In genomic region chr3:141236351-141236750, GRCh38 we compare ENCODE assay signal across 17 cellular contexts. TPM values are rescaled to one million over a fixed set of nuclear protein-coding genes. Genes with fewer than 3 reads are reported as not detected.
DNase-seq lines count a peak whose midpoint lies in the region; ATAC-seq, FAIRE-seq and TF ChIP-seq lines count a peak whose summit lies in the region.
"Had no signal": no experiment of that assay in that cellular context is flagged by ENCODE, and none has a peak within 500 bp of the region (broad histone marks: within the 10 kb centered on the region; RNA-seq: fewer than 3 reads in every experiment).

No MANE protein-coding gene starts in this region.

- POLR2A ChIA-PET in CD4-positive, alpha-beta memory T cell (lab: Charles Lee; ENCODE audit: partially characterized antibody) = interaction anchor here (0.8 to 1.9 kb wide), 2 partner anchors 30 to 75 kb away, joined by 4 to 11 read pairs; no protein-coding TSS in a partner anchor
- POLR2A ChIA-PET in activated CD8-positive, alpha-beta T cell treated with anti-CD3 and anti-CD28 coated beads for 36 hours (lab: Charles Lee) = interaction anchor here (0.7 to 6.0 kb wide), 4 partner anchors 16 to 74 kb away, joined by 3 to 35 read pairs (median 4); no protein-coding TSS in a partner anchor

- no peak for ATAC-seq in activated CD8-positive, alpha-beta memory T cell treated with anti-CD3 and anti-CD28 coated beads, Interleukin-2, amount 10 ng/mL, durations not matched to agents 7 days and 5 days
- ATAC-seq in activated CD8-positive, alpha-beta T cell treated with anti-CD3 and anti-CD28 coated beads for 36 hours = no peak

- no peaks in the 10 kb centered on the region for H3K27me3 Mint-ChIP-seq in activated CD8-positive, alpha-beta memory T cell treated with anti-CD3 and anti-CD28 coated beads, Interleukin-2, amount 10 ng/mL, durations not matched to agents 7 days and 5 days
- H3K27me3 Mint-ChIP-seq in CD4-positive, alpha-beta memory T cell = no peaks in the 10 kb centered on the region
- H3K27me3 Mint-ChIP-seq in activated CD8-positive, alpha-beta T cell treated with anti-CD3 and anti-CD28 coated beads for 36 hours = no peaks in the 10 kb centered on the region
- H3K27me3 Mint-ChIP-seq: B cell had no signal

- H3K36me3 Mint-ChIP-seq in activated CD8-positive, alpha-beta memory T cell treated with anti-CD3 and anti-CD28 coated beads, Interleukin-2, amount 10 ng/mL, durations not matched to agents 7 days and 5 days = peaks cover 32% of the 10 kb centered on the region
- peaks cover 10 to 14% of the 10 kb centered on the region in 2 donors for H3K36me3 Mint-ChIP-seq in CD4-positive, alpha-beta memory T cell
- H3K36me3 Mint-ChIP-seq in activated CD8-positive, alpha-beta T cell treated with anti-CD3 and anti-CD28 coated beads for 36 hours (ENCODE audit: low read depth) = peaks cover 33% of the 10 kb centered on the region

- no peak for DNase-seq in activated CD8-positive, alpha-beta memory T cell treated with anti-CD3 and anti-CD28 coated beads, Interleukin-2, amount 10 ng/mL, durations not matched to agents 7 days and 5 days
- no peak for DNase-seq in activated CD8-positive, alpha-beta memory T cell treated with anti-CD3 and anti-CD28 coated beads, Interleukin-2, amount 50 U/mL, for 48 hours
- DNase-seq in CD4-positive, alpha-beta memory T cell = no peak
- no peak for DNase-seq in activated CD8-positive, alpha-beta T cell treated with anti-CD3 and anti-CD28 coated beads for 36 hours
- DNase-seq in kidney = no peak
- no peak for DNase-seq in breast epithelium (ENCODE audit: low spot score in 2 of 2)
- no peak for DNase-seq in T1000 (lab: John Stamatoyannopoulos, UW)
- no peak for DNase-seq in KG1 (lab: John Stamatoyannopoulos, UW)
- DNase-seq: HFFc6, KBM-7, MG63, NCI-H2029, NCI-H524, SIG-M5 had no signal

- no peaks in the 10 kb centered on the region for H3K36me3 ChIP-seq in CD4-positive, alpha-beta memory T cell (ENCODE audit: insufficient read depth, low read length)
- no peaks in the 10 kb centered on the region for H3K36me3 ChIP-seq in kidney (ENCODE audit: control insufficient read depth in 1 of 2, insufficient read depth in 2 of 2, low read length in 2 of 2)
- H3K36me3 ChIP-seq in breast epithelium = no peaks in the 10 kb centered on the region

- peaks cover 39% of the 10 kb centered on the region for H3K4me1 ChIP-seq in CD4-positive, alpha-beta memory T cell (ENCODE audit: insufficient read depth, low read length)
- H3K4me1 ChIP-seq in kidney (ENCODE audit: control insufficient read depth in 1 of 2, insufficient read depth in 1 of 2, low read depth in 1 of 2, low read length in 2 of 2) (peaks cover 12 to 40% of the 10 kb centered on the region in 2 donors), breast epithelium (no peaks in the 10 kb centered on the region)

- no peak for TF ChIP-seq CTCF in activated CD8-positive, alpha-beta T cell treated with anti-CD3 and anti-CD28 coated beads for 36 hours (IDR thresholded peaks at IDR 0.05)
- TF ChIP-seq CTCF in kidney (IDR thresholded peaks at IDR 0.05; ENCODE audit: borderline replicate concordance, extremely low read depth, insufficient read depth) = no peak
- TF ChIP-seq CTCF in breast epithelium (IDR thresholded peaks at IDR 0.05) = no peak

- no peak overlapping the region for H3K9ac ChIP-seq in kidney (ENCODE audit: low read length in 2 of 2)

- no peaks in the 10 kb centered on the region for H3K27me3 ChIP-seq in CD4-positive, alpha-beta memory T cell (ENCODE audit: insufficient read depth, low read length)
- H3K27me3 ChIP-seq in breast epithelium = no peaks in the 10 kb centered on the region
- H3K27me3 ChIP-seq: MG63 had no signal

- FAIRE-seq in kidney (lab: Jason Lieb, UNC) = no peak
- FAIRE-seq: H1 had no signal

- H3K27ac ChIP-seq in CD4-positive, alpha-beta memory T cell (ENCODE audit: low read depth, low read length) = no peak overlapping the region
- H3K27ac ChIP-seq in kidney (ENCODE audit: low read depth in 2 of 2, low read length in 2 of 2) (peak overlapping the region; percentile 28 to 36), breast epithelium (no peak overlapping the region)
- H3K27ac ChIP-seq: HL-60 had no signal

- peaks cover 82% of the 10 kb centered on the region for H3K4me1 Mint-ChIP-seq in activated CD8-positive, alpha-beta memory T cell treated with anti-CD3 and anti-CD28 coated beads, Interleukin-2, amount 10 ng/mL, durations not matched to agents 7 days and 5 days
- H3K4me1 Mint-ChIP-seq in CD4-positive, alpha-beta memory T cell = peaks cover 29 to 65% (median 52%) of the 10 kb centered on the region in 4 donors
- peaks cover 82% of the 10 kb centered on the region for H3K4me1 Mint-ChIP-seq in activated CD8-positive, alpha-beta T cell treated with anti-CD3 and anti-CD28 coated beads for 36 hours (ENCODE audit: low read depth)

- no peaks in the 10 kb centered on the region for H3K9me3 Mint-ChIP-seq in activated CD8-positive, alpha-beta memory T cell treated with anti-CD3 and anti-CD28 coated beads, Interleukin-2, amount 10 ng/mL, durations not matched to agents 7 days and 5 days (ENCODE audit: low read depth)
- H3K9me3 Mint-ChIP-seq in CD4-positive, alpha-beta memory T cell = no peaks in the 10 kb centered on the region
- H3K9me3 Mint-ChIP-seq in activated CD8-positive, alpha-beta T cell treated with anti-CD3 and anti-CD28 coated beads for 36 hours = no peaks in the 10 kb centered on the region
- H3K9me3 Mint-ChIP-seq: HFFc6 had no signal

- no peak overlapping the region for H3K4me3 ChIP-seq in CD4-positive, alpha-beta memory T cell (ENCODE audit: low read length in 2 of 2)
- H3K4me3 ChIP-seq in kidney (ENCODE audit: low read length in 2 of 2) (no peak overlapping the region), breast epithelium (no peak overlapping the region)
- H3K4me3 ChIP-seq: MG63 had no signal

- H3K27ac Mint-ChIP-seq in activated CD8-positive, alpha-beta memory T cell treated with anti-CD3 and anti-CD28 coated beads, Interleukin-2, amount 10 ng/mL, durations not matched to agents 7 days and 5 days = peak overlapping the region; percentile 34
- H3K27ac Mint-ChIP-seq in CD4-positive, alpha-beta memory T cell = peak overlapping the region in 5 of 7 donors; percentile 11 to 56 (median 35)
- peak overlapping the region; percentile 50 for H3K27ac Mint-ChIP-seq in activated CD8-positive, alpha-beta T cell treated with anti-CD3 and anti-CD28 coated beads for 36 hours
- H3K27ac Mint-ChIP-seq: B cell, HFFc6 had no signal

- CTCF ChIA-PET in activated CD8-positive, alpha-beta memory T cell treated with anti-CD3 and anti-CD28 coated beads, Interleukin-2, amount 10 ng/mL, durations not matched to agents 7 days and 5 days (lab: Charles Lee) = interaction anchor here (0.7 to 7.1 kb wide), 6 partner anchors 8 to 75 kb away, joined by 3 to 64 read pairs (median 4); no protein-coding TSS in a partner anchor
- CTCF ChIA-PET in CD4-positive, alpha-beta memory T cell (lab: Charles Lee; ENCODE audit: partially characterized antibody) = interaction anchor here (1.4 to 6.9 kb wide), 4 partner anchors 9 to 43 kb away, joined by 6 to 78 read pairs (median 9); no protein-coding TSS in a partner anchor
- CTCF ChIA-PET in activated CD8-positive, alpha-beta T cell treated with anti-CD3 and anti-CD28 coated beads for 36 hours (lab: Charles Lee) = interaction anchor here (0.9 to 8.4 kb wide), 9 partner anchors 9 to 205 kb away, joined by 3 to 65 read pairs (median 6); no protein-coding TSS in a partner anchor

- intact Hi-C loops in CD4-positive, alpha-beta memory T cell (cut with micrococcal nuclease) = loop anchor here (10.0 kb wide), 1 partner anchor 1338 kb away; the partner anchor contains the start of gene ATR
- intact Hi-C loops in activated CD8-positive, alpha-beta T cell treated with anti-CD3 and anti-CD28 coated beads for 36 hours (cut with micrococcal nuclease) = no loop called here
- intact Hi-C loops in kidney (cut with DNase I) (no loop called here), breast epithelium (cut with DNase I; ENCODE audit: low total_unique reads) (loop anchor here (5.0 kb wide), 1 partner anchor 1766 kb away; the partner anchor contains the start of gene U2SURP)

- no peaks in the 10 kb centered on the region for H3K9me3 ChIP-seq in CD4-positive, alpha-beta memory T cell (ENCODE audit: control insufficient read depth in 1 of 2, low read length in 2 of 2)
- H3K9me3 ChIP-seq in kidney (ENCODE audit: control insufficient read depth in 1 of 2, low read length in 2 of 2) (no peaks in the 10 kb centered on the region), breast epithelium (no peaks in the 10 kb centered on the region)
- H3K9me3 ChIP-seq: MG63 had no signal

- no peak overlapping the region for H3K4me3 Mint-ChIP-seq in activated CD8-positive, alpha-beta memory T cell treated with anti-CD3 and anti-CD28 coated beads, Interleukin-2, amount 10 ng/mL, durations not matched to agents 7 days and 5 days
- H3K4me3 Mint-ChIP-seq in CD4-positive, alpha-beta memory T cell = peak overlapping the region in 2 of 8 donors; percentile 5 to 48
- H3K4me3 Mint-ChIP-seq in activated CD8-positive, alpha-beta T cell treated with anti-CD3 and anti-CD28 coated beads for 36 hours = no peak overlapping the region
- H3K4me3 Mint-ChIP-seq: B cell, HFFc6 had no signal

- TF ChIP-seq POLR2A in breast epithelium (IDR thresholded peaks at IDR 0.05) = no peak

RNA-seq across cellular contexts. Expression of gene PXYLP1, which starts 4.7 kb away (rescaled TPM):
- total RNA-seq in activated CD8-positive, alpha-beta memory T cell treated with anti-CD3 and anti-CD28 coated beads, Interleukin-2, amount 10 ng/mL, durations not matched to agents 7 days and 5 days = 10 to 100 TPM; 10.3 to 18.4 TPM
- 10 to 100 TPM; 17.2 to 22.6 TPM for total RNA-seq in CD4-positive, alpha-beta memory T cell
- 1 to 10 TPM; 5.2 to 6.9 TPM for polyA plus RNA-seq in CD4-positive, alpha-beta memory T cell
- 10 to 100 TPM; 14.9 to 17.2 TPM for total RNA-seq in activated CD8-positive, alpha-beta T cell treated with anti-CD3 and anti-CD28 coated beads for 36 hours
- 11.9 TPM for total RNA-seq in kidney
- polyA plus RNA-seq in kidney (ENCODE audit: insufficient read depth, low read depth, low replicate concordance) = 5.4 TPM
- 10 to 100 TPM; 10.7 to 20.8 (median 19.0) TPM for total RNA-seq in breast epithelium

Comparison
In these comparisons a context has a peak if more than half of its experiments do, and no peak if none do; other contexts are left out.
1. H3K27ac ChIP-seq: peak in kidney (2 of 2); none in CD4-positive, alpha-beta memory T cell (single experiment) and breast epithelium (0 of 2).
2. intact Hi-C loops: an anchor here in CD4-positive, alpha-beta memory T cell (10.0 kb wide) and breast epithelium (5.0 kb wide); none called in activated CD8-positive, alpha-beta T cell treated with anti-CD3 and anti-CD28 coated beads for 36 hours and kidney.
3. Peak in every context shown above with its lines, with median percentiles within 50 percentile points of each other: H3K27ac Mint-ChIP-seq.